In genomic region chrX:72478351-72478750, GRCh38 we compare ENCODE assay signal across 21 cellular contexts.
"Had no signal": no experiment of that assay in that cellular context is flagged by ENCODE, and none has a peak within 500 bp of the region (broad histone marks: within the 10 kb centered on the region; RNA-seq: fewer than 3 reads in every experiment).

No MANE protein-coding gene starts in this region.

- H3K36me3 ChIP-seq: brain microvascular endothelial cell, pancreas, right atrium auricular region, tibial artery had no signal

- H3K27ac ChIP-seq: brain microvascular endothelial cell, pancreas, psoas muscle, right atrium auricular region, tibial artery had no signal

- ATAC-seq: activated naive CD8-positive, alpha-beta T cell treated with anti-CD3 and anti-CD28 coated beads, Interleukin-2, amount 50 U/mL, for 24 hours; left ventricle myocardium superior; natural killer cell treated with Interleukin-12 subunit alpha and Interleukin-12 subunit beta and Interleukin-15 and Interleukin-18, amount 100 ng/mL, for 72 hours; pancreas; T-helper 17 cell had no signal

- DNase-seq: activated CD4-positive, alpha-beta memory T cell treated with anti-CD3 and anti-CD28 coated beads for 36 hours; activated CD4-positive, alpha-beta T cell treated with anti-CD3 and anti-CD28 coated beads for 48 hours; activated effector memory CD4-positive, alpha-beta T cell treated with anti-CD3 and anti-CD28 coated beads, Interleukin-2, amount 50 U/mL, for 16 hours; activated naive CD4-positive, alpha-beta T cell treated with anti-CD3 and anti-CD28 coated beads, Interleukin-2, amount 50 U/mL, for 16 hours; activated naive CD8-positive, alpha-beta T cell treated with anti-CD3 and anti-CD28 coated beads, Interleukin-2, amount 50 U/mL, for 24 hours; aorta; brain microvascular endothelial cell; caudate nucleus; dermis blood vessel endothelial cell; effector CD8-positive, alpha-beta T cell; erythroblast; kidney glomerular epithelial cell; left ventricle myocardium superior; midbrain; pancreas; psoas muscle; stimulated activated CD4-positive, alpha-beta T cell treated with anti-CD3 and anti-CD28 coated beads, Interleukin-1b, Interleukin-23, amount 100 ng/mL, for 48 hours; T-helper 17 cell; tibial artery had no signal

- H3K9me3 ChIP-seq: pancreas, tibial artery had no signal

- H3K4me1 ChIP-seq: pancreas, right atrium auricular region, tibial artery had no signal

- H3K27me3 ChIP-seq: brain microvascular endothelial cell, right atrium auricular region, tibial artery had no signal

- H3K4me3 ChIP-seq: pancreas, psoas muscle, right atrium auricular region, tibial artery had no signal
